In genomic region chr11:11178671-11179070, GRCh38 we compare ENCODE assay signal across 16 cellular contexts.
DNase-seq lines count a peak whose midpoint lies in the region; ATAC-seq and TF ChIP-seq lines count a peak whose summit lies in the region.
"Had no signal": no experiment of that assay in that cellular context is flagged by ENCODE, and none has a peak within 500 bp of the region (broad histone marks: within the 10 kb centered on the region; RNA-seq: fewer than 3 reads in every experiment).

No MANE protein-coding gene starts in this region.

- H3K36me3 Mint-ChIP-seq in HFFc6 (ENCODE audit: low read depth): no peaks in the 10 kb centered on the region
- H3K36me3 Mint-ChIP-seq in mesothelial cell of epicardium: no peaks in the 10 kb centered on the region
- H3K36me3 Mint-ChIP-seq in activated CD4-positive, alpha-beta T cell treated with anti-CD3 and anti-CD28 coated beads, Interleukin-2, amount 10 ng/mL, durations not matched to agents 7 days and 5 days (ENCODE audit: low read depth): no peaks in the 10 kb centered on the region
- H3K36me3 Mint-ChIP-seq: naive B cell, WTC11 had no signal

- no peaks in the 10 kb centered on the region for H3K27me3 ChIP-seq in tibial artery

- H3K9me3 ChIP-seq in tibial artery: no peaks in the 10 kb centered on the region
- H3K9me3 ChIP-seq: left ventricle myocardium inferior had no signal

- H3K4me3 Mint-ChIP-seq in HFFc6 (no peak overlapping the region), mesothelial cell of epicardium (no peak overlapping the region)
- no peak overlapping the region for H3K4me3 Mint-ChIP-seq in activated CD4-positive, alpha-beta T cell treated with anti-CD3 and anti-CD28 coated beads, Interleukin-2, amount 10 ng/mL, durations not matched to agents 7 days and 5 days
- H3K4me3 Mint-ChIP-seq: naive B cell, WTC11 had no signal

- no peak overlapping the region for H3K4me3 ChIP-seq in tibial artery
- H3K4me3 ChIP-seq: coronary artery, left ventricle myocardium inferior, PC-9 had no signal

- CTCF ChIA-PET in activated CD4-positive, alpha-beta T cell treated with anti-CD3 and anti-CD28 coated beads, Interleukin-2, amount 10 ng/mL, durations not matched to agents 7 days and 5 days (lab: Charles Lee): interaction anchor here (0.7 kb wide), 1 partner anchor 14 kb away, joined by 3 read pairs; no protein-coding TSS in a partner anchor

- H3K27ac ChIP-seq in tibial artery: peak overlapping the region; percentile 7 to 23
- H3K27ac ChIP-seq: left ventricle myocardium inferior, PC-9 had no signal

- intact Hi-C loops in tibial artery (cut with DNase I; ENCODE audit: low total_unique reads): no loop called here
- intact Hi-C loops in Right ventricle myocardium inferior (cut with DNase I): no loop called here

- ATAC-seq in Right ventricle myocardium inferior (no peak), HG02588 (IDR thresholded peaks at IDR 0.05; ENCODE audit: unreplicated experiment) (no peak), HG02852 (IDR thresholded peaks at IDR 0.05; ENCODE audit: unreplicated experiment) (no peak)
- ATAC-seq: WTC11 had no signal

- H3K4me1 ChIP-seq in tibial artery: peaks cover 0 to 14% (median 7%) of the 10 kb centered on the region in 4 donors
- H3K4me1 ChIP-seq: left ventricle myocardium inferior had no signal

- H3K9me3 Mint-ChIP-seq in HFFc6: no peaks in the 10 kb centered on the region
- peaks cover 4% of the 10 kb centered on the region for H3K9me3 Mint-ChIP-seq in mesothelial cell of epicardium
- H3K9me3 Mint-ChIP-seq in activated CD4-positive, alpha-beta T cell treated with anti-CD3 and anti-CD28 coated beads, Interleukin-2, amount 10 ng/mL, durations not matched to agents 7 days and 5 days: no peaks in the 10 kb centered on the region
- H3K9me3 Mint-ChIP-seq: naive B cell had no signal

- no peaks in the 10 kb centered on the region for H3K36me3 ChIP-seq in tibial artery
- H3K36me3 ChIP-seq: left ventricle myocardium inferior had no signal

- 0 out of 2 replicates have a peak overlapping the region, but pooled peaks have one; percentile 12 for H3K27ac Mint-ChIP-seq in HFFc6
- H3K27ac Mint-ChIP-seq in mesothelial cell of epicardium: peak overlapping the region; percentile 86
- H3K27ac Mint-ChIP-seq in activated CD4-positive, alpha-beta T cell treated with anti-CD3 and anti-CD28 coated beads, Interleukin-2, amount 10 ng/mL, durations not matched to agents 7 days and 5 days: no peak overlapping the region
- H3K27ac Mint-ChIP-seq: naive B cell, WTC11 had no signal

- POLR2A ChIA-PET in activated CD4-positive, alpha-beta T cell treated with anti-CD3 and anti-CD28 coated beads, Interleukin-2, amount 10 ng/mL, durations not matched to agents 7 days and 5 days (lab: Charles Lee): no interaction called here

- TF ChIP-seq CTCF in HFFc6 (IDR thresholded peaks at IDR 0.05): no peak
- TF ChIP-seq CTCF in mesothelial cell of epicardium (IDR thresholded peaks at IDR 0.05; ENCODE audit: unreplicated experiment): no peak
- TF ChIP-seq CTCF in tibial artery (IDR thresholded peaks at IDR 0.05): no peak

- DNase-seq in HFFc6: no peak
- DNase-seq in astrocyte of the hippocampus (ENCODE audit: low read depth, low spot score): peak; percentile 67
- DNase-seq in mesothelial cell of epicardium (ENCODE audit: low spot score in 2 of 2, unreplicated experiment in 2 of 2): no peak
- DNase-seq in tibial artery: no peak
- DNase-seq in Right ventricle myocardium inferior (ENCODE audit: missing footprints): no peak
- DNase-seq in activated CD4-positive, alpha-beta T cell treated with anti-CD3 and anti-CD28 coated beads, Interleukin-2, amount 10 ng/mL, durations not matched to agents 7 days and 5 days: no peak
- DNase-seq: activated gamma-delta T cell, GOT3, left ventricle myocardium inferior, naive B cell, NCI-H2081 treated with DMSO at 0.1 percent for 48 hours, PC-9 had no signal

- H3K4me1 Mint-ChIP-seq in HFFc6 (ENCODE audit: low read depth) (peaks cover 12% of the 10 kb centered on the region), mesothelial cell of epicardium (peaks cover 44% of the 10 kb centered on the region)
- no peaks in the 10 kb centered on the region for H3K4me1 Mint-ChIP-seq in activated CD4-positive, alpha-beta T cell treated with anti-CD3 and anti-CD28 coated beads, Interleukin-2, amount 10 ng/mL, durations not matched to agents 7 days and 5 days
- H3K4me1 Mint-ChIP-seq: naive B cell had no signal

- H3K27me3 Mint-ChIP-seq in HFFc6 (ENCODE audit: insufficient read depth) (peaks cover 20% of the 10 kb centered on the region), mesothelial cell of epicardium (ENCODE audit: low read depth) (no peaks in the 10 kb centered on the region)
- H3K27me3 Mint-ChIP-seq in activated CD4-positive, alpha-beta T cell treated with anti-CD3 and anti-CD28 coated beads, Interleukin-2, amount 10 ng/mL, durations not matched to agents 7 days and 5 days: peaks cover 2% of the 10 kb centered on the region
